ENCODE assay signal across 8 cellular contexts in genomic region chr14:25132734-25133422, GRCh38.
DNase-seq lines count a peak whose midpoint lies in the region; ATAC-seq and TF ChIP-seq lines count a peak whose summit lies in the region.

No MANE protein-coding gene starts in this region.

- peaks cover 3% of the 10 kb centered on the region for H3K4me1 Mint-ChIP-seq in activated CD4-positive, alpha-beta memory T cell treated with anti-CD3 and anti-CD28 coated beads for 36 hours (ENCODE audit: low read depth)
- peaks cover 9% of the 10 kb centered on the region for H3K4me1 Mint-ChIP-seq in stimulated activated memory B cell treated with anti-CD40 and anti-IgM and Interleukin-4, amounts not matched to agents 10 μg/mL and 1 μg/mL and 100 μg/mL, for 72 hours

- CTCF ChIA-PET in activated CD4-positive, alpha-beta memory T cell treated with anti-CD3 and anti-CD28 coated beads for 36 hours (lab: Charles Lee): interaction anchor here (0.6 to 5.5 kb wide), 15 partner anchors 9 to 443 kb away, joined by 3 to 64 read pairs (median 4); no protein-coding TSS in a partner anchor

- no peaks in the 10 kb centered on the region for H3K36me3 Mint-ChIP-seq in activated CD4-positive, alpha-beta memory T cell treated with anti-CD3 and anti-CD28 coated beads for 36 hours
- H3K36me3 Mint-ChIP-seq in stimulated activated memory B cell treated with anti-CD40 and anti-IgM and Interleukin-4, amounts not matched to agents 10 μg/mL and 1 μg/mL and 100 μg/mL, for 72 hours: no peaks in the 10 kb centered on the region

- DNase-seq in GM19240 (ENCODE audit: insufficient read length, low spot score) (peak; percentile 25), NCI-H748 (lab: John Stamatoyannopoulos, UW; ENCODE audit: unreplicated experiment) (peak; percentile 84), epithelial cell of esophagus (ENCODE audit: low read depth) (peak; percentile 62), midbrain (lab: John Stamatoyannopoulos, UW) (peak; percentile 79)
- DNase-seq in activated CD4-positive, alpha-beta memory T cell treated with anti-CD3 and anti-CD28 coated beads for 36 hours: peak; percentile 54

- H3K4me1 ChIP-seq in BLaER1 treated with 17β-estradiol and CSF1 and Interleukin-3, amounts not matched to agents 10 nM and 100 nM: 0 out of 20 replicates have a peak, but pooled peaks cover 0 to 4% (median 0%) of the 10 kb centered on the region in 10 experiments

- no peaks in the 10 kb centered on the region for H3K9me3 Mint-ChIP-seq in activated CD4-positive, alpha-beta memory T cell treated with anti-CD3 and anti-CD28 coated beads for 36 hours
- H3K9me3 Mint-ChIP-seq in stimulated activated memory B cell treated with anti-CD40 and anti-IgM and Interleukin-4, amounts not matched to agents 10 μg/mL and 1 μg/mL and 100 μg/mL, for 72 hours: peaks cover under 1% of the 10 kb centered on the region

- no peaks in the 10 kb centered on the region for H3K27me3 ChIP-seq in BLaER1 treated with 17β-estradiol and CSF1 and Interleukin-3, amounts not matched to agents 10 nM and 100 nM

- no peaks in the 10 kb centered on the region for H3K36me3 ChIP-seq in BLaER1 treated with 17β-estradiol and CSF1 and Interleukin-3, amounts not matched to agents 10 nM and 100 nM

- H3K27ac Mint-ChIP-seq in activated CD4-positive, alpha-beta memory T cell treated with anti-CD3 and anti-CD28 coated beads for 36 hours: no peak overlapping the region
- H3K27ac Mint-ChIP-seq in stimulated activated memory B cell treated with anti-CD40 and anti-IgM and Interleukin-4, amounts not matched to agents 10 μg/mL and 1 μg/mL and 100 μg/mL, for 72 hours: no peak overlapping the region

- POLR2A ChIA-PET in activated CD4-positive, alpha-beta memory T cell treated with anti-CD3 and anti-CD28 coated beads for 36 hours (lab: Charles Lee): no interaction called here

- no peak overlapping the region for H3K27ac ChIP-seq in BLaER1 treated with 17β-estradiol and CSF1 and Interleukin-3, amounts not matched to agents 10 nM and 100 nM

- intact Hi-C loops in activated CD4-positive, alpha-beta memory T cell treated with anti-CD3 and anti-CD28 coated beads for 36 hours (cut with micrococcal nuclease): loop anchor here (1.0 to 2.0 kb wide), 3 partner anchors 326 to 423 kb away; no protein-coding TSS in a partner anchor

- H4K20me1 ChIP-seq in BLaER1 treated with 17β-estradiol and CSF1 and Interleukin-3, amounts not matched to agents 10 nM and 100 nM: no peaks in the 10 kb centered on the region

- no peak overlapping the region for H3K4me3 Mint-ChIP-seq in activated CD4-positive, alpha-beta memory T cell treated with anti-CD3 and anti-CD28 coated beads for 36 hours
- peak overlapping the region; percentile 16 for H3K4me3 Mint-ChIP-seq in stimulated activated memory B cell treated with anti-CD40 and anti-IgM and Interleukin-4, amounts not matched to agents 10 μg/mL and 1 μg/mL and 100 μg/mL, for 72 hours

- peak overlapping the region in 10 of 11 experiments; percentile 19 to 71 (median 48); a peak in 16 of 22 replicates for H3K4me2 ChIP-seq in BLaER1 treated with 17β-estradiol and CSF1 and Interleukin-3, amounts not matched to agents 10 nM and 100 nM

- no peak overlapping the region for H3K9ac ChIP-seq in BLaER1 treated with 17β-estradiol and CSF1 and Interleukin-3, amounts not matched to agents 10 nM and 100 nM

- H3K27me3 Mint-ChIP-seq in activated CD4-positive, alpha-beta memory T cell treated with anti-CD3 and anti-CD28 coated beads for 36 hours: peaks cover 28% of the 10 kb centered on the region
- peaks cover 49% of the 10 kb centered on the region for H3K27me3 Mint-ChIP-seq in stimulated activated memory B cell treated with anti-CD40 and anti-IgM and Interleukin-4, amounts not matched to agents 10 μg/mL and 1 μg/mL and 100 μg/mL, for 72 hours

- no peaks in the 10 kb centered on the region for H3K9me3 ChIP-seq in BLaER1 treated with 17β-estradiol and CSF1 and Interleukin-3, amounts not matched to agents 10 nM and 100 nM (replicated peaks in 1 of 11)

- peak; percentile 93 for ATAC-seq in HG03442 (IDR thresholded peaks at IDR 0.05; ENCODE audit: unreplicated experiment)
- peak; percentile 82 for ATAC-seq in stimulated activated memory B cell treated with anti-CD40 and anti-IgM and Interleukin-4, amounts not matched to agents 10 μg/mL and 1 μg/mL and 100 μg/mL, for 72 hours

- H3K4me3 ChIP-seq in BLaER1 treated with 17β-estradiol and CSF1 and Interleukin-3, amounts not matched to agents 10 nM and 100 nM: no peak overlapping the region
- H3K4me3 ChIP-seq in epithelial cell of esophagus (ENCODE audit: low read length): no peak overlapping the region

- TF ChIP-seq CTCF in epithelial cell of esophagus (IDR thresholded peaks at IDR 0.05; ENCODE audit: insufficient read depth, low read depth, low read length, missing control alignments): peak; percentile 88

Comparison
In these comparisons a context has a peak if more than half of its experiments do, and no peak if none do; other contexts are left out.
1. DNase-seq: peak in every context shown above with its lines; median percentile 84 in NCI-H748; 79 in midbrain; 62 in epithelial cell of esophagus; 54 in activated CD4-positive, alpha-beta memory T cell treated with anti-CD3 and anti-CD28 coated beads for 36 hours; 25 in GM19240.